29 cellular contexts compared by ENCODE assay signal in the genomic region with DNA sequence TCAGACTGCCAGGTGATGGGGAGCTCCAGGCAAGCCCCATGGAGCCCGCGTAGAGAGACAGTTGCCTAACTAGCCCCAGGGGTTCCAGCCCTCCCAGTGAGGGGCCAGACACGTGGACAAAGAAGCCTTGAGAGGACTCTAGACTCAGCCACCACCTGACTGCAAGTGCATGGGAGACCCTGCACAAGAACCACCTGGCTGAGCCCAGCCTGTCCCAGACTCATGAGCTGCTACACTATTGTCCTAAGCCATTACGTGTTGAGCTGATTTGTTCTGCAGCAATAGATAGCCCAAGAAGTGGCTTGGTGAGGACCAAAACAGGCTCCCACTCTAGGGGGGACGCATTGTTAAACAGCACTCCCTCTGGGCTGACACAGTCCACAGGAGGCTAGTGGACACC. TPM values are rescaled to one million over a fixed set of nuclear protein-coding genes. Genes with fewer than 3 reads are reported as not detected.
DNase-seq lines count a peak whose midpoint lies in the region; ATAC-seq, FAIRE-seq and TF ChIP-seq lines count a peak whose summit lies in the region.
"Had no signal": no experiment of that assay in that cellular context is flagged by ENCODE, and none has a peak within 500 bp of the region (broad histone marks: within the 10 kb centered on the region; RNA-seq: fewer than 3 reads in every experiment).

No MANE protein-coding gene starts in this region.

- no peaks in the 10 kb centered on the region for H3K36me3 ChIP-seq in HEK293 (ENCODE audit: control insufficient read depth in 2 of 2, insufficient read depth in 1 of 2, low read length in 2 of 2)
- H3K36me3 ChIP-seq in RWPE2 (ENCODE audit: low read depth), result no peaks in the 10 kb centered on the region
- H3K36me3 ChIP-seq: BE2C, MG63 had no signal

- ATAC-seq in RWPE2 (ENCODE audit: low read depth) (no peak), HG02623 (IDR thresholded peaks at IDR 0.05; ENCODE audit: unreplicated experiment) (no peak)

- intact Hi-C loops in CD14-positive monocyte (cut with micrococcal nuclease), result no loop called here

- H3K9me3 ChIP-seq in HEK293 (ENCODE audit: control insufficient read depth, insufficient read depth, low read depth, low read length) (no peaks in the 10 kb centered on the region), RWPE2 (ENCODE audit: severe bottlenecking) (no peaks in the 10 kb centered on the region)
- H3K9me3 ChIP-seq: BE2C, MG63, SK-N-SH had no signal

- no peak overlapping the region for H3K4me3 ChIP-seq in HEK293 (ENCODE audit: low read depth, low read length)
- H3K4me3 ChIP-seq in RWPE2 (ENCODE audit: severe bottlenecking), result no peak overlapping the region
- H3K4me3 ChIP-seq: GM23248, MG63, PC-9 had no signal

- peaks cover 15% of the 10 kb centered on the region for H3K4me1 Mint-ChIP-seq in activated naive CD4-positive, alpha-beta T cell treated with anti-CD3 and anti-CD28 coated beads, Interleukin-2, amount 50 U/mL, for 24 hours
- peaks cover 29% of the 10 kb centered on the region for H3K4me1 Mint-ChIP-seq in activated naive CD4-positive, alpha-beta T cell treated with anti-CD3 and anti-CD28 coated beads, Interleukin-2, amount 10 ng/mL, durations not matched to agents 7 days and 5 days
- peaks cover 26% of the 10 kb centered on the region for H3K4me1 Mint-ChIP-seq in CD14-positive monocyte

- H3K4me1 ChIP-seq in HEK293 (ENCODE audit: control insufficient read depth, insufficient read depth, low read length) (peaks cover 4% of the 10 kb centered on the region; the same call in 1 of the 2 replicates), RWPE2 (ENCODE audit: insufficient read depth, poor library complexity, severe bottlenecking) (peaks cover 26% of the 10 kb centered on the region)

- H3K36me3 Mint-ChIP-seq in activated naive CD4-positive, alpha-beta T cell treated with anti-CD3 and anti-CD28 coated beads, Interleukin-2, amount 50 U/mL, for 24 hours, result peaks cover 2% of the 10 kb centered on the region
- no peaks in the 10 kb centered on the region for H3K36me3 Mint-ChIP-seq in activated naive CD4-positive, alpha-beta T cell treated with anti-CD3 and anti-CD28 coated beads, Interleukin-2, amount 10 ng/mL, durations not matched to agents 7 days and 5 days
- H3K36me3 Mint-ChIP-seq in CD14-positive monocyte, result peaks cover 0 to 1% of the 10 kb centered on the region in 2 donors

- TF ChIP-seq POLR2A in GM12892 (IDR thresholded peaks at IDR 0.05; ENCODE audit: low read depth, low read length), result no peak

- H3K27ac ChIP-seq in HEK293 (ENCODE audit: extremely low read depth, low read depth, low read length), result no peak overlapping the region
- peak overlapping the region; percentile 97 for H3K27ac ChIP-seq in RWPE2 (ENCODE audit: poor library complexity, severe bottlenecking)
- H3K27ac ChIP-seq: GM23248, PC-9 had no signal

- no peak overlapping the region for H3K27ac Mint-ChIP-seq in activated naive CD4-positive, alpha-beta T cell treated with anti-CD3 and anti-CD28 coated beads, Interleukin-2, amount 50 U/mL, for 24 hours
- H3K27ac Mint-ChIP-seq in activated naive CD4-positive, alpha-beta T cell treated with anti-CD3 and anti-CD28 coated beads, Interleukin-2, amount 10 ng/mL, durations not matched to agents 7 days and 5 days, result no peak overlapping the region
- H3K27ac Mint-ChIP-seq in CD14-positive monocyte, result no peak overlapping the region
- H3K27ac Mint-ChIP-seq: CD4-positive, alpha-beta memory T cell had no signal

- no peaks in the 10 kb centered on the region for H3K9me3 Mint-ChIP-seq in activated naive CD4-positive, alpha-beta T cell treated with anti-CD3 and anti-CD28 coated beads, Interleukin-2, amount 50 U/mL, for 24 hours
- no peaks in the 10 kb centered on the region for H3K9me3 Mint-ChIP-seq in activated naive CD4-positive, alpha-beta T cell treated with anti-CD3 and anti-CD28 coated beads, Interleukin-2, amount 10 ng/mL, durations not matched to agents 7 days and 5 days
- peaks cover 0 to 4% (median 0%) of the 10 kb centered on the region in 7 donors for H3K9me3 Mint-ChIP-seq in CD14-positive monocyte

- CTCF ChIA-PET in activated naive CD4-positive, alpha-beta T cell treated with anti-CD3 and anti-CD28 coated beads, Interleukin-2, amount 10 ng/mL, durations not matched to agents 7 days and 5 days (lab: Charles Lee), result interaction anchor here (5.9 kb wide), 1 partner anchor 23 kb away, joined by 36 read pairs; no protein-coding TSS in a partner anchor
- CTCF ChIA-PET in HEK293 (lab: Yijun Ruan, JAX), result interaction anchor here (0.6 to 1.7 kb wide), 4 partner anchors 24 to 68 kb away, joined by 3 to 5 read pairs (median 3); no protein-coding TSS in a partner anchor

- POLR2A ChIA-PET in HEK293 (lab: Yijun Ruan, JAX), result interaction anchor here (1.1 kb wide), 1 partner anchor 10 kb away, joined by 3 read pairs; no protein-coding TSS in a partner anchor

- H3K4me3 Mint-ChIP-seq in activated naive CD4-positive, alpha-beta T cell treated with anti-CD3 and anti-CD28 coated beads, Interleukin-2, amount 50 U/mL, for 24 hours, result peak overlapping the region; percentile 19
- no peak overlapping the region for H3K4me3 Mint-ChIP-seq in activated naive CD4-positive, alpha-beta T cell treated with anti-CD3 and anti-CD28 coated beads, Interleukin-2, amount 10 ng/mL, durations not matched to agents 7 days and 5 days
- no peak overlapping the region for H3K4me3 Mint-ChIP-seq in CD14-positive monocyte
- H3K4me3 Mint-ChIP-seq: CD4-positive, alpha-beta memory T cell had no signal

- FAIRE-seq in GM12892 (lab: Jason Lieb, UNC), result no peak
- FAIRE-seq: A204.1, G401.6, GM18507 had no signal

- H3K27me3 ChIP-seq in RWPE2 (ENCODE audit: insufficient read depth, poor library complexity, severe bottlenecking), result no peaks in the 10 kb centered on the region
- H3K27me3 ChIP-seq: BE2C, MG63 had no signal

- TF ChIP-seq CTCF in HEK293 (tag by site-specific recombination; IDR thresholded peaks at IDR 0.05), result no peak
- TF ChIP-seq CTCF in RWPE2 (IDR thresholded peaks at IDR 0.05; ENCODE audit: poor library complexity, severe bottlenecking), result no peak
- no peak for TF ChIP-seq CTCF in CD14-positive monocyte (IDR thresholded peaks at IDR 0.05)

- no peaks in the 10 kb centered on the region for H3K27me3 Mint-ChIP-seq in activated naive CD4-positive, alpha-beta T cell treated with anti-CD3 and anti-CD28 coated beads, Interleukin-2, amount 50 U/mL, for 24 hours
- peaks cover 29% of the 10 kb centered on the region for H3K27me3 Mint-ChIP-seq in activated naive CD4-positive, alpha-beta T cell treated with anti-CD3 and anti-CD28 coated beads, Interleukin-2, amount 10 ng/mL, durations not matched to agents 7 days and 5 days
- peaks cover 0 to 9% (median 5%) of the 10 kb centered on the region in 3 donors for H3K27me3 Mint-ChIP-seq in CD14-positive monocyte (ENCODE audit: low read depth in 3 of 3)
- H3K27me3 Mint-ChIP-seq: CD4-positive, alpha-beta memory T cell had no signal

- DNase-seq in activated naive CD4-positive, alpha-beta T cell treated with anti-CD3 and anti-CD28 coated beads, Interleukin-2, amount 10 ng/mL, durations not matched to agents 7 days and 5 days, result no peak
- DNase-seq in RWPE2 (ENCODE audit: low spot score) (no peak), islet precursor cell (peak; percentile 48), GM12892 (ENCODE audit: insufficient read length) (no peak), CD14-positive monocyte (ENCODE audit: low spot score) (no peak)
- DNase-seq: BE2C; Caco-2; CD4-positive, alpha-beta memory T cell; DMS 273 treated with DMSO at 0.1 percent for 48 hours; DMS79 treated with DMSO at 0.1 percent for 48 hours; GM23248; HCEC 1CT; Kasumi-1; MG63; NCI-H1048; NCI-H1417 treated with DMSO at 0.1 percent for 48 hours; NCI-H187; NCI-H446; NCI-H526; PC-9; RPMI8226; SIG-M5; SK-N-SH had no signal

TF ChIP-seq in HEK293, 187 proteins besides CTCF, POLR2A, EP300 and RAD21:
- TF ChIP-seq ZNF514 (tag by site-specific recombination; IDR thresholded peaks at IDR 0.05) (no peak), TRIM28 (IDR thresholded peaks at IDR 0.05; ENCODE audit: borderline replicate concordance, low read length) (peak; percentile 81; the same call in 1 of the 2 replicates)
TF ChIP-seq in HEK293: peak in this region for 1.

RNA-seq across cellular contexts. Expression of a gene that starts 37.6 kb away (rescaled TPM):
- polyA plus RNA-seq in GM12892 (2012; ENCODE audit: missing spikeins), result 29.3 TPM
- polyA plus RNA-seq in CD14-positive monocyte, result 10 to 100 TPM; 11.2 to 12.6 TPM
